ENCODE assay signal across 7 cellular contexts in the genomic region with DNA sequence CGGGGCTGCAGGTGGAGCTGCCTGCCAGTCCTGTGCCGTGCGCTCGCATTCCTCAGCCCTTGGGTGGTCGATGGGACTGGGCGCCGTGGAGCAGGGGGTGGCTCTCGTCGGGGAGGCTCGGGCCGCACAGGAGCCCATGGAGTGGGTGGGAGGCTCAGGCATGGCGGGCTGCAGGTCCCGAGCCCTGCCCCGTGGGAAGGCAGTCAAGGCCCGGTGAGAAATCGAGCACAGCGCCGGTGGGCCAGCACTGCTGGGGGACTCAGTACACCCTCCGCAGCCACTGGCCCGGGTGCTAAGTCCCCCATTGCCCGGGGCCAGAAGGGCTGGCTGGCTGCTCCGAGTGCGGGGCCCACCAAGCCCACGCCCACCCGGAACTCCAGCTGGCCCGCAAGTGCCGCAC. TPM values are rescaled to one million over a fixed set of nuclear protein-coding genes. Genes with fewer than 3 reads are reported as not detected.
DNase-seq lines count a peak whose midpoint lies in the region; ATAC-seq and TF ChIP-seq lines count a peak whose summit lies in the region.
"Not testable (repeated sequence)": the region's sequence is repeated elsewhere in the genome, so short reads cannot be mapped to it uniquely, and the experiment has no call there.

No MANE protein-coding gene starts in this region.

- WGBS in psoas muscle, 3 donors = 89 to 97% (median 95%) methylated on average over 14 to 27 of the region's 27 CpGs

- not testable (repeated sequence) for H3K9me3 ChIP-seq in T-helper 17 cell (ENCODE audit: control insufficient read depth, low read length, poor library complexity, severe bottlenecking); psoas muscle

- not testable (repeated sequence) for H3K27me3 Mint-ChIP-seq in T-helper 17 cell; activated naive CD4-positive, alpha-beta T cell treated with anti-CD3 and anti-CD28 coated beads for 36 hours (ENCODE audit: low read depth); activated naive CD8-positive, alpha-beta T cell treated with anti-CD3 and anti-CD28 coated beads, Interleukin-2, amount 50 U/mL, for 24 hours; stimulated activated memory B cell treated with anti-CD40 and anti-IgM and Interleukin-4, amounts not matched to agents 10 μg/mL and 1 μg/mL and 100 μg/mL, for 72 hours

- H3K27ac Mint-ChIP-seq in T-helper 17 cell = peak overlapping the region; percentile 97
- peak overlapping the region; percentile 91 for H3K27ac Mint-ChIP-seq in activated naive CD4-positive, alpha-beta T cell treated with anti-CD3 and anti-CD28 coated beads for 36 hours
- H3K27ac Mint-ChIP-seq in activated naive CD8-positive, alpha-beta T cell treated with anti-CD3 and anti-CD28 coated beads, Interleukin-2, amount 50 U/mL, for 24 hours = peak overlapping the region; percentile 98
- peak overlapping the region; percentile 86 for H3K27ac Mint-ChIP-seq in stimulated activated memory B cell treated with anti-CD40 and anti-IgM and Interleukin-4, amounts not matched to agents 10 μg/mL and 1 μg/mL and 100 μg/mL, for 72 hours

- H3K4me3 ChIP-seq in psoas muscle = not testable (repeated sequence)

- CTCF ChIA-PET in activated naive CD4-positive, alpha-beta T cell treated with anti-CD3 and anti-CD28 coated beads for 36 hours (lab: Charles Lee) = interaction anchor here (1.1 to 1.2 kb wide), 2 partner anchors 42 to 51 kb away, joined by 4 to 5 read pairs; no protein-coding TSS in a partner anchor

- H3K27me3 ChIP-seq in psoas muscle (ENCODE audit: insufficient read depth in 3 of 3, low read length in 2 of 3) = not testable (repeated sequence)

- H3K27ac ChIP-seq in psoas muscle = peak overlapping the region; percentile 94

- not testable (repeated sequence) for ATAC-seq in T-helper 17 cell; activated naive CD8-positive, alpha-beta T cell treated with anti-CD3 and anti-CD28 coated beads, Interleukin-2, amount 50 U/mL, for 24 hours; left lobe of liver; psoas muscle; stimulated activated memory B cell treated with anti-CD40 and anti-IgM and Interleukin-4, amounts not matched to agents 10 μg/mL and 1 μg/mL and 100 μg/mL, for 72 hours

- H3K36me3 Mint-ChIP-seq in T-helper 17 cell (ENCODE audit: low read depth) = peaks cover 21% of the 10 kb centered on the region
- peaks cover 50% of the 10 kb centered on the region for H3K36me3 Mint-ChIP-seq in activated naive CD4-positive, alpha-beta T cell treated with anti-CD3 and anti-CD28 coated beads for 36 hours (ENCODE audit: low read depth)
- H3K36me3 Mint-ChIP-seq in activated naive CD8-positive, alpha-beta T cell treated with anti-CD3 and anti-CD28 coated beads, Interleukin-2, amount 50 U/mL, for 24 hours (ENCODE audit: low read depth) = peaks cover 62% of the 10 kb centered on the region
- peaks cover 37% of the 10 kb centered on the region for H3K36me3 Mint-ChIP-seq in stimulated activated memory B cell treated with anti-CD40 and anti-IgM and Interleukin-4, amounts not matched to agents 10 μg/mL and 1 μg/mL and 100 μg/mL, for 72 hours

- peaks cover 82% of the 10 kb centered on the region for H3K4me1 Mint-ChIP-seq in T-helper 17 cell
- peaks cover 92% of the 10 kb centered on the region for H3K4me1 Mint-ChIP-seq in activated naive CD4-positive, alpha-beta T cell treated with anti-CD3 and anti-CD28 coated beads for 36 hours (ENCODE audit: low read depth)
- peaks cover 95% of the 10 kb centered on the region for H3K4me1 Mint-ChIP-seq in activated naive CD8-positive, alpha-beta T cell treated with anti-CD3 and anti-CD28 coated beads, Interleukin-2, amount 50 U/mL, for 24 hours
- peaks cover 90% of the 10 kb centered on the region for H3K4me1 Mint-ChIP-seq in stimulated activated memory B cell treated with anti-CD40 and anti-IgM and Interleukin-4, amounts not matched to agents 10 μg/mL and 1 μg/mL and 100 μg/mL, for 72 hours

- not testable (repeated sequence) for TF ChIP-seq CTCF in psoas muscle (IDR thresholded peaks at IDR 0.05)

- not testable (repeated sequence) for H3K9me3 Mint-ChIP-seq in activated naive CD4-positive, alpha-beta T cell treated with anti-CD3 and anti-CD28 coated beads for 36 hours; activated naive CD8-positive, alpha-beta T cell treated with anti-CD3 and anti-CD28 coated beads, Interleukin-2, amount 50 U/mL, for 24 hours; stimulated activated memory B cell treated with anti-CD40 and anti-IgM and Interleukin-4, amounts not matched to agents 10 μg/mL and 1 μg/mL and 100 μg/mL, for 72 hours

- H3K4me1 ChIP-seq in psoas muscle = peaks cover 78% of the 10 kb centered on the region

- H3K36me3 ChIP-seq in psoas muscle (ENCODE audit: insufficient read depth in 1 of 2, low read depth in 1 of 2) = not testable (repeated sequence)

- H3K4me3 Mint-ChIP-seq in T-helper 17 cell = peak overlapping the region; percentile 99
- H3K4me3 Mint-ChIP-seq in activated naive CD4-positive, alpha-beta T cell treated with anti-CD3 and anti-CD28 coated beads for 36 hours; activated naive CD8-positive, alpha-beta T cell treated with anti-CD3 and anti-CD28 coated beads, Interleukin-2, amount 50 U/mL, for 24 hours; stimulated activated memory B cell treated with anti-CD40 and anti-IgM and Interleukin-4, amounts not matched to agents 10 μg/mL and 1 μg/mL and 100 μg/mL, for 72 hours: not testable (repeated sequence)

- not testable (repeated sequence) for DNase-seq in T-helper 17 cell; activated naive CD4-positive, alpha-beta T cell treated with anti-CD3 and anti-CD28 coated beads for 36 hours; activated naive CD8-positive, alpha-beta T cell treated with anti-CD3 and anti-CD28 coated beads, Interleukin-2, amount 50 U/mL, for 24 hours; psoas muscle
- peak; percentile 58 for DNase-seq in activated CD8-positive, alpha-beta memory T cell treated with anti-CD3 and anti-CD28 coated beads for 24 hours
- peak; percentile 31 for DNase-seq in left lobe of liver (ENCODE audit: low spot score)

- intact Hi-C loops in activated naive CD4-positive, alpha-beta T cell treated with anti-CD3 and anti-CD28 coated beads for 36 hours (cut with micrococcal nuclease) = not testable (repeated sequence)
- intact Hi-C loops in psoas muscle (cut with DNase I) = loop anchor here in 1 of 2 donors (10.0 kb wide), 1 partner anchor 64 kb away; no protein-coding TSS in a partner anchor

RNA-seq across cellular contexts. Expression of a gene that starts 17.5 kb away (rescaled TPM):
- 100 to 1,000 TPM; 250 to 312 TPM for total RNA-seq in T-helper 17 cell
- 100 to 1,000 TPM; 156 to 160 TPM for total RNA-seq in activated naive CD4-positive, alpha-beta T cell treated with anti-CD3 and anti-CD28 coated beads for 36 hours
- total RNA-seq in left lobe of liver = 3.9 TPM
- total RNA-seq in psoas muscle = 100 to 1,000 TPM in 1 of 4 donors, 10 to 100 TPM in 3; 32.1 to 111 (median 63.6) TPM
- polyA plus RNA-seq in psoas muscle = 10 to 100 TPM in 2 of 3 donors, 1 to 10 TPM in 1; 9.3 to 26.8 (median 22.3) TPM
